Comparison of ENCODE assay signal across 23 cellular contexts in the genomic region with DNA sequence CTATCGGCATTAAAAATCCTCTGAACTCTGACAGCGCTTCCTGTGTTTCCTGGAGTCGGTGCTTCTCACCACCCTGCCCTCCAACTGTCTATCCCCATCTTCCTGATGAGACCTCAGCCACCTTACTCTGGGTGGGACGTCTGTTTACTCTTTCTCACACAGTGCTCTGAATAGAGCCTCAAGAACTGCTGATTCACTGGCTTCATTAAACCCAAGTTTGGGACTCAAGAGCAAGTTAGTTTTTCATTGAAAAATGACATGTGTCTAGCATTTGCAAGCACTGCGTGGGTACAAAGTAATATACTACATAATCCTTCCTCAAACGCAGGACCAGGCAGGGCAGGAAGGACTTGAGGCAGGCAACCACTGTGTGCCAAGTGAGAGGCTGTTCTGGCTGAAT. TPM values are rescaled to one million over a fixed set of nuclear protein-coding genes. Genes with fewer than 3 reads are reported as not detected.
DNase-seq lines count a peak whose midpoint lies in the region; ATAC-seq, FAIRE-seq and TF ChIP-seq lines count a peak whose summit lies in the region.
"Had no signal": no experiment of that assay in that cellular context is flagged by ENCODE, and none has a peak within 500 bp of the region (broad histone marks: within the 10 kb centered on the region; RNA-seq: fewer than 3 reads in every experiment).

No MANE protein-coding gene starts in this region.

- H3K4me1 Mint-ChIP-seq in GM23338, result peaks cover 16% of the 10 kb centered on the region
- H3K4me1 Mint-ChIP-seq in effector memory CD8-positive, alpha-beta T cell (ENCODE audit: low read depth in 2 of 2), result peaks cover 13 to 29% of the 10 kb centered on the region in 2 donors
- H3K4me1 Mint-ChIP-seq in neural progenitor cell, result peaks cover 8% of the 10 kb centered on the region

- TF ChIP-seq POLR2A in IMR-90 (IDR thresholded peaks at IDR 0.05; ENCODE audit: low read depth, low read length), result no peak

- BruUV-seq in IMR-90 (replicated peaks; lab: Mats Ljungman, UMichigan), result no TSS peak

- H4K5ac ChIP-seq in IMR-90 (ENCODE audit: low read depth, low read length), result no peak overlapping the region

- H3K27ac Mint-ChIP-seq in GM23338, result 0 out of 2 replicates have a peak overlapping the region, but pooled peaks have one; percentile 18
- H3K27ac Mint-ChIP-seq in effector memory CD8-positive, alpha-beta T cell, result peak overlapping the region; percentile 39 to 65
- peak overlapping the region; percentile 4 for H3K27ac Mint-ChIP-seq in neural progenitor cell

- H2AFZ ChIP-seq in GM23338 (no peak overlapping the region), IMR-90 (replicated peaks; ENCODE audit: low read length, poor library complexity) (no peak overlapping the region), neural progenitor cell (replicated peaks) (no peak overlapping the region)

- peaks cover 68 to 94% of the 10 kb centered on the region in 2 experiments for H3K79me1 ChIP-seq in IMR-90 (ENCODE audit: low read depth in 1 of 2, low read length in 2 of 2)

- H3K9me3 ChIP-seq in IMR-90 (ENCODE audit: control insufficient read depth, insufficient read depth, low read length) (no peaks in the 10 kb centered on the region), neural progenitor cell (ENCODE audit: low read depth) (no peaks in the 10 kb centered on the region)
- H3K9me3 ChIP-seq: HAP-1, SK-N-SH had no signal

- no peak overlapping the region for H2BK120ac ChIP-seq in IMR-90 (ENCODE audit: low read depth, low read length)

- peaks cover 8% of the 10 kb centered on the region; the same call in 1 of the 2 replicates for H4K20me1 ChIP-seq in GM23338 (replicated peaks; ENCODE audit: insufficient read depth)
- peaks cover 33% of the 10 kb centered on the region; the same call in 1 of the 2 replicates for H4K20me1 ChIP-seq in IMR-90 (ENCODE audit: insufficient read depth, low read length)
- peaks cover 18% of the 10 kb centered on the region for H4K20me1 ChIP-seq in neural progenitor cell (ENCODE audit: low read depth)

- no peak overlapping the region for H3K18ac ChIP-seq in IMR-90 (ENCODE audit: low read depth, low read length)

- no peak overlapping the region for H3K56ac ChIP-seq in IMR-90 (ENCODE audit: extremely low read depth, insufficient read depth, low read length)

- H3K4me3 Mint-ChIP-seq in GM23338 (no peak overlapping the region), neural progenitor cell (no peak overlapping the region)
- no peak overlapping the region for H3K4me3 Mint-ChIP-seq in effector memory CD8-positive, alpha-beta T cell
- H3K4me3 Mint-ChIP-seq: IgD-negative memory B cell had no signal

- TF ChIP-seq CTCF in GM23338 (conservative IDR thresholded peaks at IDR 0.05; ENCODE audit: low read depth in 2 of 2) (no peak), IMR-90 (conservative IDR thresholded peaks at IDR 0.05; ENCODE audit: low read depth, low read length) (no peak), neural progenitor cell (IDR thresholded peaks at IDR 0.05) (no peak)

- no peak for TF ChIP-seq RAD21 in IMR-90 (IDR thresholded peaks at IDR 0.05; ENCODE audit: low read length)

- H2BK5ac ChIP-seq in IMR-90 (ENCODE audit: low read depth, low read length, poor library complexity, severe bottlenecking), result no peak overlapping the region

- 0 out of 2 replicates have a peak overlapping the region, but pooled peaks have one; percentile 15 for H2BK20ac ChIP-seq in IMR-90 (ENCODE audit: low read depth, low read length)

- DNase-seq in GM23338 (ENCODE audit: low spot score), result no peak
- no peak for DNase-seq in IMR-90
- DNase-seq in effector memory CD8-positive, alpha-beta T cell, result no peak
- DNase-seq in neural progenitor cell (ENCODE audit: low spot score), result no peak
- DNase-seq in NCI-H2171 (lab: John Stamatoyannopoulos, UW), result no peak
- DNase-seq in HTR-8/SVneo (ENCODE audit: insufficient read length, low spot score), result no peak
- DNase-seq in activated naive CD4-positive, alpha-beta T cell treated with Interleukin-2 at 50 U/mL for 16 hours, result no peak
- DNase-seq: ACHN, DMS 273 treated with DMSO at 0.1 percent for 48 hours, DND-41, Kasumi-1, MM.1S, NCI-H1105 treated with DMSO at 0.1 percent for 48 hours, NCI-H1694 treated with DMSO at 0.1 percent for 48 hours, NCI-H2227 treated with DMSO at 0.1 percent for 48 hours, NCI-H510A treated with DMSO at 0.1 percent for 48 hours, NCI-H774, SHP77 treated with DMSO at 0.1 percent for 48 hours, SK-N-SH had no signal

- no peak for ATAC-seq in GM23338
- no peak for ATAC-seq in IMR-90 (ENCODE audit: low read depth)
- ATAC-seq in effector memory CD8-positive, alpha-beta T cell (replicated peaks), result no peak

- intact Hi-C loops in IMR-90 (cut with micrococcal nuclease), result no loop called here

- H3K4me3 ChIP-seq in GM23338 (no peak overlapping the region), IMR-90 (ENCODE audit: insufficient read depth, low read depth, low read length) (no peak overlapping the region), neural progenitor cell (no peak overlapping the region)
- H3K4me3 ChIP-seq: HAP-1 had no signal

- H3K4me1 ChIP-seq in GM23338 (ENCODE audit: insufficient read depth), result no peaks in the 10 kb centered on the region
- peaks cover 11% of the 10 kb centered on the region for H3K4me1 ChIP-seq in IMR-90 (ENCODE audit: control insufficient read depth, insufficient read depth, low read length)
- no peaks in the 10 kb centered on the region for H3K4me1 ChIP-seq in neural progenitor cell
- H3K4me1 ChIP-seq: HAP-1 had no signal

- H3K79me2 ChIP-seq in GM23338 (replicated peaks; ENCODE audit: insufficient read depth), result no peaks in the 10 kb centered on the region
- no peaks in the 10 kb centered on the region for H3K79me2 ChIP-seq in neural progenitor cell (ENCODE audit: low read depth)

- H3K27me3 Mint-ChIP-seq in GM23338 (ENCODE audit: insufficient read depth, low read depth, poor library complexity) (peaks cover 9% of the 10 kb centered on the region), neural progenitor cell (ENCODE audit: insufficient read depth, low read depth) (peaks cover 3% of the 10 kb centered on the region)
- H3K27me3 Mint-ChIP-seq in effector memory CD8-positive, alpha-beta T cell, result no peaks in the 10 kb centered on the region
- H3K27me3 Mint-ChIP-seq: IgD-negative memory B cell had no signal

- peak overlapping the region; percentile 35; the same call in 1 of the 2 replicates for H2AK5ac ChIP-seq in IMR-90 (ENCODE audit: low read depth, low read length)

- H3K9me3 Mint-ChIP-seq in GM23338 (no peaks in the 10 kb centered on the region; the same call in 2 of the 3 replicates), neural progenitor cell (peaks cover 4% of the 10 kb centered on the region)
- H3K9me3 Mint-ChIP-seq in effector memory CD8-positive, alpha-beta T cell, result no peaks in the 10 kb centered on the region
- H3K9me3 Mint-ChIP-seq: IgD-negative memory B cell had no signal

- no peak overlapping the region for H3K23ac ChIP-seq in IMR-90 (ENCODE audit: low read depth, low read length)

- H3K27ac ChIP-seq in GM23338 (ENCODE audit: low read depth) (no peak overlapping the region), IMR-90 (ENCODE audit: insufficient read depth, low read length) (no peak overlapping the region), neural progenitor cell (no peak overlapping the region)
- H3K27ac ChIP-seq: C4-2B, HL-60 had no signal

- H2BK15ac ChIP-seq in IMR-90 (ENCODE audit: low read depth, low read length), result no peak overlapping the region

- H3F3A ChIP-seq in GM23338 (replicated peaks; ENCODE audit: low read depth) (no peaks in the 10 kb centered on the region), neural progenitor cell (ENCODE audit: low read depth) (no peaks in the 10 kb centered on the region)

- FAIRE-seq in HTR-8/SVneo (lab: Jason Lieb, UNC), result no peak

- no peaks in the 10 kb centered on the region for H3K27me3 ChIP-seq in GM23338 (ENCODE audit: insufficient read depth)
- H3K27me3 ChIP-seq in IMR-90 (ENCODE audit: control insufficient read depth, insufficient read depth, low read length), result no peaks in the 10 kb centered on the region
- no peaks in the 10 kb centered on the region for H3K27me3 ChIP-seq in neural progenitor cell

- 100% methylated on average over 1 of the region's 6 CpGs; no CpG with 5 or more reads in 1 of the 2 experiments for WGBS in IMR-90 (ENCODE audit: extremely low coverage in 2 of 2, insufficient read length in 1 of 2), 2 experiments

- no peak overlapping the region for H2AK9ac ChIP-seq in IMR-90 (replicated peaks; ENCODE audit: low read depth, low read length, poor library complexity)

- no peak overlapping the region for H4K91ac ChIP-seq in IMR-90 (ENCODE audit: insufficient read depth, low read depth, low read length)

- CTCF ChIA-PET in IMR-90 (lab: Yijun Ruan, JAX), result no interaction called here

- peaks cover 51% of the 10 kb centered on the region for H3K9me1 ChIP-seq in IMR-90 (ENCODE audit: insufficient read depth, low read length)

- H3K9ac ChIP-seq in IMR-90 (ENCODE audit: low read depth, low read length) (no peak overlapping the region), neural progenitor cell (no peak overlapping the region)
- H3K9ac ChIP-seq: SK-N-SH had no signal

- POLR2A ChIA-PET in IMR-90 (lab: Charles Lee; ENCODE audit: unreplicated experiment), result no interaction called here

- H3K4ac ChIP-seq in IMR-90 (ENCODE audit: low read depth, low read length), result no peak overlapping the region

- peak overlapping the region; percentile 21; the same call in 1 of the 2 replicates for H3K14ac ChIP-seq in IMR-90 (replicated peaks; ENCODE audit: low read depth, low read length)

- H3K4me2 ChIP-seq in GM23338 (no peak overlapping the region), IMR-90 (ENCODE audit: low read depth, low read length) (no peak overlapping the region), neural progenitor cell (no peak overlapping the region)
- H3K4me2 ChIP-seq: SK-N-SH had no signal

- no peaks in the 10 kb centered on the region for H3K36me3 ChIP-seq in GM23338 (ENCODE audit: insufficient read depth)
- peaks cover 45% of the 10 kb centered on the region for H3K36me3 ChIP-seq in IMR-90 (ENCODE audit: control insufficient read depth, insufficient read depth, low read length)
- H3K36me3 ChIP-seq in neural progenitor cell, result no peaks in the 10 kb centered on the region
- H3K36me3 ChIP-seq: HAP-1 had no signal

- in situ Hi-C loops in IMR-90 (cut with MboI; ENCODE audit: low sequenced_read_pairs), result no loop called here

- H3K9me2 ChIP-seq in GM23338 (ENCODE audit: insufficient read depth), result no peaks in the 10 kb centered on the region; the same call in 1 of the 2 replicates
- H3K9me2 ChIP-seq: SK-N-SH had no signal

- peak overlapping the region in 1 of 2 experiments; percentile 5; a peak in 1 of 4 replicates for H4K8ac ChIP-seq in IMR-90 (ENCODE audit: low read depth in 2 of 2, low read length in 2 of 2)

- dilution Hi-C loops in IMR-90 (cut with HindIII; ENCODE audit: low sequenced_read_pairs, unreplicated experiment), result no loop called here

- peaks cover 5% of the 10 kb centered on the region for H3K36me3 Mint-ChIP-seq in GM23338 (ENCODE audit: low read depth)
- no peaks in the 10 kb centered on the region for H3K36me3 Mint-ChIP-seq in effector memory CD8-positive, alpha-beta T cell (ENCODE audit: insufficient read depth)
- H3K36me3 Mint-ChIP-seq in neural progenitor cell, result peaks cover 32% of the 10 kb centered on the region

RNA-seq across cellular contexts. Expression of gene DAP, which starts 49.5 kb away (rescaled TPM):
- 32.7 and 35.7 TPM in 2 replicates for total RNA-seq in GM23338 (2014; rRNA removed; shearing (Covaris generic))
- 31.5 and 37.6 TPM in 2 replicates for polyA plus RNA-seq in GM23338 (2016; fragmentation: Nextera tagmentation; extraction: Ambion mirVana)
- 44.4 and 49.6 TPM in 2 replicates for total RNA-seq in IMR-90 (2012; rRNA removed)
- 152 and 189 TPM in 2 replicates for polyA plus RNA-seq in IMR-90 (2012; rRNA removed)
- polyA plus RNA-seq in IMR-90 (2012; cell fraction: cytosol; rRNA removed), result 160 and 237 TPM in 2 replicates
- polyA plus RNA-seq in IMR-90 (2012; cell fraction: nucleus; rRNA removed; ENCODE audit: low replicate concordance), result 88.2 and 89.8 TPM in 2 replicates
- 12.2 and 21.8 TPM in 2 replicates for total RNA-seq in neural progenitor cell (ENCODE audit: low replicate concordance)
